ENCODE assay signal across 1 cellular context in the genomic region with DNA sequence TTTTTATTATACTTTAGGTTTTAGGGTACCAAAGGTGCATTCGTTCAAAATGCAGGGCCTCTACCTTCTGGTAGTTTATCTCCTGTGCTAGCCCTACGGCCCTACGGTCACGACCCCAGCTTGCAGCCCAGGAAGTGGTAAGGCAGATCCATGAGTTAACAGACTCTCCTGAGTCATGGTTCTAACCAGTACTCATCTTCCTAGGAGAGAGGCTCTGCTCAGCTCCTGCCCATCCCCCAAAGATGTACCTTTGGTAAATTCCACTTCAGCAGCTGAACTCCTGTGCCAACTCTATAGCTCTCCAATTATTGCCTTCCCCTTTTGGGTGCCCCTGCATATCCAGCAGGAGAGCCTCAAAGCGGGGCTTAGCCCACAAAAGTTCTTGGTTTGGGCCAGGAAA.
TF ChIP-seq lines count a peak whose summit lies in the region.

No MANE protein-coding gene starts in this region.

TF ChIP-seq in K562, 482 proteins besides CTCF, POLR2A, EP300 and RAD21 (continued from another document):
- TF ChIP-seq, protein P1, sequence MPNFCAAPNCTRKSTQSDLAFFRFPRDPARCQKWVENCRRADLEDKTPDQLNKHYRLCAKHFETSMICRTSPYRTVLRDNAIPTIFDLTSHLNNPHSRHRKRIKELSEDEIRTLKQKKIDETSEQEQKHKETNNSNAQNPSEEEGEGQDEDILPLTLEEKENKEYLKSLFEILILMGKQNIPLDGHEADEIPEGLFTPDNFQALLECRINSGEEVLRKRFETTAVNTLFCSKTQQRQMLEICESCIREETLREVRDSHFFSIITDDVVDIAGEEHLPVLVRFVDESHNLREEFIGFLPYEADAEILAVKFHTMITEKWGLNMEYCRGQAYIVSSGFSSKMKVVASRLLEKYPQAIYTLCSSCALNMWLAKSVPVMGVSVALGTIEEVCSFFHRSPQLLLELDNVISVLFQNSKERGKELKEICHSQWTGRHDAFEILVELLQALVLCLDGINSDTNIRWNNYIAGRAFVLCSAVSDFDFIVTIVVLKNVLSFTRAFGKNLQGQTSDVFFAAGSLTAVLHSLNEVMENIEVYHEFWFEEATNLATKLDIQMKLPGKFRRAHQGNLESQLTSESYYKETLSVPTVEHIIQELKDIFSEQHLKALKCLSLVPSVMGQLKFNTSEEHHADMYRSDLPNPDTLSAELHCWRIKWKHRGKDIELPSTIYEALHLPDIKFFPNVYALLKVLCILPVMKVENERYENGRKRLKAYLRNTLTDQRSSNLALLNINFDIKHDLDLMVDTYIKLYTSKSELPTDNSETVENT (CRISPR knock-in tag; IDR thresholded peaks at IDR 0.05): no peak
- TF ChIP-seq CXXC5 (CRISPR knock-in tag; IDR thresholded peaks at IDR 0.05): no peak
TF ChIP-seq in K562: peak in this region for 2.
